1 cellular context compared by ENCODE assay signal in genomic region chr5:86623785-86624483, GRCh38.
A peak's percentile ranks its signal among the peaks of the same experiment; 100 is the strongest.
TF ChIP-seq lines count a peak whose summit lies in the region.

No MANE protein-coding gene starts in this region.

TF ChIP-seq in K562, 482 proteins besides CTCF, POLR2A, EP300 and RAD21 (continued from another document):
- TF ChIP-seq, protein P1, sequence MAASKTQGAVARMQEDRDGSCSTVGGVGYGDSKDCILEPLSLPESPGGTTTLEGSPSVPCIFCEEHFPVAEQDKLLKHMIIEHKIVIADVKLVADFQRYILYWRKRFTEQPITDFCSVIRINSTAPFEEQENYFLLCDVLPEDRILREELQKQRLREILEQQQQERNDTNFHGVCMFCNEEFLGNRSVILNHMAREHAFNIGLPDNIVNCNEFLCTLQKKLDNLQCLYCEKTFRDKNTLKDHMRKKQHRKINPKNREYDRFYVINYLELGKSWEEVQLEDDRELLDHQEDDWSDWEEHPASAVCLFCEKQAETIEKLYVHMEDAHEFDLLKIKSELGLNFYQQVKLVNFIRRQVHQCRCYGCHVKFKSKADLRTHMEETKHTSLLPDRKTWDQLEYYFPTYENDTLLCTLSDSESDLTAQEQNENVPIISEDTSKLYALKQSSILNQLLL (CRISPR knock-in tag; IDR thresholded peaks at IDR 0.05; ENCODE audit: borderline replicate concordance) = no peak
- TF ChIP-seq ELF4 (CRISPR knock-in tag; IDR thresholded peaks at IDR 0.05) (no peak), MITF (IDR thresholded peaks at IDR 0.05) (no peak), ARNT (IDR thresholded peaks at IDR 0.05) (0 out of 4 replicates have a peak, but pooled peaks of 1 of the 2 experiments have one; percentile 23), SIX5 (IDR thresholded peaks at IDR 0.05; ENCODE audit: borderline replicate concordance in 1 of 2, insufficient read depth in 1 of 2, low read depth in 1 of 2, low read length in 2 of 2) (no peak), WHSC1 (IDR thresholded peaks at IDR 0.05; ENCODE audit: low read length) (no peak), MLLT1 (IDR thresholded peaks at IDR 0.05) (peak in 1 of 2 experiments; percentile 70; a peak in 2 of 4 replicates), EHMT2 (IDR thresholded peaks at IDR 0.05) (0 out of 2 replicates have a peak, but pooled peaks have one; percentile 24), MECOM (CRISPR knock-in tag; IDR thresholded peaks at IDR 0.05) (no peak), GATA2 (CRISPR knock-in tag; IDR thresholded peaks at IDR 0.05) (no peak), ARID1B (IDR thresholded peaks at IDR 0.05) (peak; percentile 32; the same call in 1 of the 2 replicates), ZNF316 (IDR thresholded peaks at IDR 0.05) (peak; percentile 99), CHAMP1 (IDR thresholded peaks at IDR 0.05) (no peak), RBM39 (optimal IDR thresholded peaks at IDR 0.05; ENCODE audit: low read depth, low read length) (no peak), CTBP1 (IDR thresholded peaks at IDR 0.05; ENCODE audit: borderline replicate concordance) (peak; percentile 28; the same call in 1 of the 2 replicates), PYGO2 (tag; IDR thresholded peaks at IDR 0.05) (no peak), NFE2L1 (tag; IDR thresholded peaks at IDR 0.05; ENCODE audit: borderline replicate concordance, low read depth) (0 out of 2 replicates have a peak, but pooled peaks have one; percentile 35), NFE2 (IDR thresholded peaks at IDR 0.05; ENCODE audit: low read depth) (peak; percentile 91), GABPB1 (CRISPR knock-in tag; IDR thresholded peaks at IDR 0.05) (no peak), LARP7 (IDR thresholded peaks at IDR 0.05) (no peak), ZNF224 (CRISPR knock-in tag; IDR thresholded peaks at IDR 0.05) (no peak), ZNF589 (CRISPR knock-in tag; IDR thresholded peaks at IDR 0.05; ENCODE audit: low read depth) (no peak), DDX20 (tag; IDR thresholded peaks at IDR 0.05; ENCODE audit: low read depth) (no peak), PATZ1 (CRISPR knock-in tag; IDR thresholded peaks at IDR 0.05; ENCODE audit: borderline replicate concordance) (no peak), STAT5A (IDR thresholded peaks at IDR 0.05; ENCODE audit: borderline replicate concordance, low read length) (no peak), SUPT5H (IDR thresholded peaks at IDR 0.05) (no peak), CCNT2 (IDR thresholded peaks at IDR 0.05; ENCODE audit: borderline replicate concordance, extremely low read depth, insufficient read length, low read depth, low read length) (no peak), RFX1 (IDR thresholded peaks at IDR 0.05) (peak; percentile 36; the same call in 1 of the 2 replicates)
- TF ChIP-seq, protein P2, sequence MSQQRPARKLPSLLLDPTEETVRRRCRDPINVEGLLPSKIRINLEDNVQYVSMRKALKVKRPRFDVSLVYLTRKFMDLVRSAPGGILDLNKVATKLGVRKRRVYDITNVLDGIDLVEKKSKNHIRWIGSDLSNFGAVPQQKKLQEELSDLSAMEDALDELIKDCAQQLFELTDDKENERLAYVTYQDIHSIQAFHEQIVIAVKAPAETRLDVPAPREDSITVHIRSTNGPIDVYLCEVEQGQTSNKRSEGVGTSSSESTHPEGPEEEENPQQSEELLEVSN (IDR thresholded peaks at IDR 0.05; ENCODE audit: borderline replicate concordance in 1 of 2, extremely low read depth in 1 of 2, insufficient read depth in 1 of 2, insufficient read length in 1 of 2, low read depth in 1 of 2, low read length in 1 of 2, poor library complexity in 1 of 2, severe bottlenecking in 1 of 2) = no peak
TF ChIP-seq in K562: peak in this region for 19.
